30 cellular contexts compared by ENCODE assay signal in genomic region chr18:21205695-21206094, GRCh38. TPM values are rescaled to one million over a fixed set of nuclear protein-coding genes. Genes with fewer than 3 reads are reported as not detected.
"Had no signal": no experiment of that assay in that cellular context is flagged by ENCODE, and none has a peak within 500 bp of the region (broad histone marks: within the 10 kb centered on the region; RNA-seq: fewer than 3 reads in every experiment).

No MANE protein-coding gene starts in this region.

- ATAC-seq: activated CD4-positive, alpha-beta T cell treated with anti-CD3 and anti-CD28 coated beads for 36 hours; activated CD8-positive, alpha-beta memory T cell treated with anti-CD3 and anti-CD28 coated beads, Interleukin-2, amount 10 ng/mL, durations not matched to agents 7 days and 5 days; activated CD8-positive, alpha-beta T cell treated with anti-CD3 and anti-CD28 coated beads, Interleukin-2, amount 10 ng/mL, durations not matched to agents 7 days and 5 days; activated T-helper 17 cell treated with anti-CD3 and anti-CD28 coated beads, Interleukin-2, amount 50 U/mL, for 72 hours; body of pancreas; gastroesophageal sphincter; heart right ventricle had no signal

- H3K4me1 Mint-ChIP-seq: activated CD4-positive, alpha-beta T cell treated with anti-CD3 and anti-CD28 coated beads for 36 hours; activated CD4-positive, alpha-beta T cell treated with anti-CD3 and anti-CD28 coated beads, Interleukin-2, amount 10 ng/mL, durations not matched to agents 24 days and 14 days; activated CD8-positive, alpha-beta memory T cell treated with anti-CD3 and anti-CD28 coated beads, Interleukin-2, amount 10 ng/mL, durations not matched to agents 7 days and 5 days; activated T-helper 17 cell treated with anti-CD3 and anti-CD28 coated beads, Interleukin-2, amount 50 U/mL, for 72 hours had no signal

- H3K27ac ChIP-seq: body of pancreas, epithelial cell of prostate, esophagus squamous epithelium, gastroesophageal sphincter, heart right ventricle had no signal

- H3K27me3 Mint-ChIP-seq: activated CD4-positive, alpha-beta memory T cell treated with anti-CD3 and anti-CD28 coated beads for 36 hours; activated CD4-positive, alpha-beta T cell treated with anti-CD3 and anti-CD28 coated beads, Interleukin-2, amount 10 ng/mL, durations not matched to agents 24 days and 14 days; activated T-helper 17 cell treated with anti-CD3 and anti-CD28 coated beads, Interleukin-2, amount 50 U/mL, for 72 hours had no signal

- H3K36me3 Mint-ChIP-seq: activated CD4-positive, alpha-beta memory T cell treated with anti-CD3 and anti-CD28 coated beads for 36 hours; activated CD8-positive, alpha-beta memory T cell treated with anti-CD3 and anti-CD28 coated beads, Interleukin-2, amount 10 ng/mL, durations not matched to agents 7 days and 5 days; activated naive CD8-positive, alpha-beta T cell had no signal

- H3K27me3 ChIP-seq: body of pancreas had no signal

- H3K27ac Mint-ChIP-seq: activated CD4-positive, alpha-beta memory T cell treated with anti-CD3 and anti-CD28 coated beads for 36 hours; activated CD4-positive, alpha-beta T cell treated with anti-CD3 and anti-CD28 coated beads for 36 hours; activated CD4-positive, alpha-beta T cell treated with anti-CD3 and anti-CD28 coated beads, Interleukin-2, amount 10 ng/mL, durations not matched to agents 24 days and 14 days; activated CD8-positive, alpha-beta memory T cell treated with anti-CD3 and anti-CD28 coated beads, Interleukin-2, amount 10 ng/mL, durations not matched to agents 7 days and 5 days; activated CD8-positive, alpha-beta T cell treated with anti-CD3 and anti-CD28 coated beads, Interleukin-2, amount 10 ng/mL, durations not matched to agents 7 days and 5 days; activated naive CD8-positive, alpha-beta T cell; activated T-cell treated with anti-CD3 and anti-CD28 coated beads, Interleukin-2, amount 50 U/mL, for 24 hours; activated T-helper 17 cell treated with anti-CD3 and anti-CD28 coated beads, Interleukin-2, amount 50 U/mL, for 72 hours had no signal

- DNase-seq: activated CD4-positive, alpha-beta memory T cell treated with anti-CD3 and anti-CD28 coated beads for 36 hours; activated CD4-positive, alpha-beta T cell treated with anti-CD3 and anti-CD28 coated beads for 36 hours; activated CD4-positive, alpha-beta T cell treated with anti-CD3 and anti-CD28 coated beads, Interleukin-2, amount 10 ng/mL, durations not matched to agents 24 days and 14 days; activated CD4-positive, CD25-positive, alpha-beta regulatory T cell; activated CD4-positive, CD25-positive, alpha-beta regulatory T cell treated with anti-CD3 and anti-CD28 coated beads, Interleukin-2, amount 50 U/mL, for 72 hours; activated CD8-positive, alpha-beta memory T cell treated with anti-CD3 and anti-CD28 coated beads, Interleukin-2, amount 10 ng/mL, durations not matched to agents 7 days and 5 days; activated CD8-positive, alpha-beta memory T cell treated with anti-CD3 and anti-CD28 coated beads, Interleukin-2, amount 50 U/mL, for 4 hours; activated CD8-positive, alpha-beta T cell treated with anti-CD3 and anti-CD28 coated beads, Interleukin-2, amount 10 ng/mL, durations not matched to agents 7 days and 5 days; activated effector memory CD4-positive, alpha-beta T cell treated with Interleukin-2 at 50 U/mL for 16 hours; activated gamma-delta T cell treated with Interleukin-2 at 50 U/mL for 16 hours; activated naive CD4-positive, alpha-beta T cell treated with anti-CD3 and anti-CD28 coated beads, Interleukin-2, amount 50 U/mL, for 16 hours; activated naive CD4-positive, alpha-beta T cell treated with Interleukin-2 at 50 U/mL for 16 hours; activated T-cell treated with anti-CD3 and anti-CD28 coated beads, Interleukin-2, amount 50 U/mL, for 24 hours; amniotic stem cell; anterior cingulate cortex; body of pancreas; caudate nucleus; cortex of kidney; dermis blood vessel endothelial cell; effector CD4-positive, alpha-beta T cell; esophagus squamous epithelium; foreskin melanocyte; heart right ventricle; T-helper 2 cell had no signal

- H3K4me3 Mint-ChIP-seq: activated CD4-positive, alpha-beta memory T cell treated with anti-CD3 and anti-CD28 coated beads for 36 hours; activated CD4-positive, alpha-beta T cell treated with anti-CD3 and anti-CD28 coated beads for 36 hours; activated CD4-positive, alpha-beta T cell treated with anti-CD3 and anti-CD28 coated beads, Interleukin-2, amount 10 ng/mL, durations not matched to agents 24 days and 14 days; activated CD8-positive, alpha-beta memory T cell treated with anti-CD3 and anti-CD28 coated beads, Interleukin-2, amount 10 ng/mL, durations not matched to agents 7 days and 5 days; activated CD8-positive, alpha-beta T cell treated with anti-CD3 and anti-CD28 coated beads, Interleukin-2, amount 10 ng/mL, durations not matched to agents 7 days and 5 days; activated naive CD8-positive, alpha-beta T cell; activated T-cell treated with anti-CD3 and anti-CD28 coated beads, Interleukin-2, amount 50 U/mL, for 24 hours; activated T-helper 17 cell treated with anti-CD3 and anti-CD28 coated beads, Interleukin-2, amount 50 U/mL, for 72 hours had no signal

- H3K9me3 Mint-ChIP-seq: activated CD4-positive, alpha-beta memory T cell treated with anti-CD3 and anti-CD28 coated beads for 36 hours; activated CD4-positive, alpha-beta T cell treated with anti-CD3 and anti-CD28 coated beads, Interleukin-2, amount 10 ng/mL, durations not matched to agents 24 days and 14 days; activated T-cell treated with anti-CD3 and anti-CD28 coated beads, Interleukin-2, amount 50 U/mL, for 24 hours; activated T-helper 17 cell treated with anti-CD3 and anti-CD28 coated beads, Interleukin-2, amount 50 U/mL, for 72 hours had no signal

- H3K36me3 ChIP-seq: esophagus squamous epithelium, gastroesophageal sphincter, heart right ventricle had no signal

- H3K4me1 ChIP-seq: body of pancreas, esophagus squamous epithelium, gastroesophageal sphincter, heart right ventricle had no signal

- H3K4me3 ChIP-seq: body of pancreas, esophagus squamous epithelium, gastroesophageal sphincter, heart right ventricle had no signal

- H3K9me3 ChIP-seq: body of pancreas, esophagus squamous epithelium, gastroesophageal sphincter, heart right ventricle had no signal

RNA-seq across cellular contexts. Expression of gene GREB1L, which starts 36.3 kb away (rescaled TPM):
- total RNA-seq: activated CD4-positive, alpha-beta memory T cell treated with anti-CD3 and anti-CD28 coated beads for 36 hours; activated CD4-positive, alpha-beta T cell treated with anti-CD3 and anti-CD28 coated beads for 36 hours; activated CD4-positive, alpha-beta T cell treated with anti-CD3 and anti-CD28 coated beads, Interleukin-2, amount 10 ng/mL, durations not matched to agents 24 days and 14 days; activated CD8-positive, alpha-beta memory T cell treated with anti-CD3 and anti-CD28 coated beads for 36 hours; activated CD8-positive, alpha-beta memory T cell treated with anti-CD3 and anti-CD28 coated beads, Interleukin-2, amount 10 ng/mL, durations not matched to agents 7 days and 5 days; activated CD8-positive, alpha-beta T cell treated with anti-CD3 and anti-CD28 coated beads, Interleukin-2, amount 10 ng/mL, durations not matched to agents 7 days and 5 days; activated T-helper 17 cell treated with anti-CD3 and anti-CD28 coated beads, Interleukin-2, amount 50 U/mL, for 72 hours; T-helper 1 cell treated with Interleukin-12 subunit alpha and Interleukin-12 subunit beta and Interleukin-4 antibody, amounts not matched to agents 30 ng/mL and 1 ng/mL, for 36 hours had no signal
